In the genomic region with DNA sequence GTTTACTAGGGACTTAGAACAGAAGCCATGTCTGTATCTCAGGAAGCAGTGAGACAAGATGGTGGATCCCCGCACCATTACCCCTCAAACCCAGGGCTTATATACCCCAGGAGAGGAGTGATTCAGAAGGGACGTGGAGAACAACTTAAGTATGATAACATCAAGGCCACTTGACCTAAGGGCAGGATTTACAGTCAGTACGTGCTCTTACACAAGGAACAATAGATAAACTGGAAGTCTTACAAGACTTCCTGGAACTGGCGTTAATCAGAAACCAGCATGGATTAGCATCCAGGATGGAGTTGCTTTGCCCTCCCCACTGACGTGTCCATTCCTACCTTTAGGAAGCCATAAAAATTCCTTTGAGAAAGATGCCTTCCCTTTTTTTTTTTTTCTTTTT, we compare ENCODE assay signal across 13 cellular contexts. TPM values are rescaled to one million over a fixed set of nuclear protein-coding genes. Genes with fewer than 3 reads are reported as not detected.
DNase-seq lines count a peak whose midpoint lies in the region; ATAC-seq and TF ChIP-seq lines count a peak whose summit lies in the region.
"Had no signal": no experiment of that assay in that cellular context is flagged by ENCODE, and none has a peak within 500 bp of the region (broad histone marks: within the 10 kb centered on the region; RNA-seq: fewer than 3 reads in every experiment).

No MANE protein-coding gene starts in this region.

- peaks cover 0 to 3% of the 10 kb centered on the region in 2 experiments for H3K36me3 ChIP-seq in SK-N-SH (replicated peaks in 1 of 2; ENCODE audit: control insufficient read depth in 1 of 2, insufficient read depth in 2 of 2, low read length in 1 of 2)
- no peaks in the 10 kb centered on the region for H3K36me3 ChIP-seq in transverse colon
- no peaks in the 10 kb centered on the region for H3K36me3 ChIP-seq in sigmoid colon
- H3K36me3 ChIP-seq: tibial artery had no signal

- peak overlapping the region; percentile 83 for H3K4me2 ChIP-seq in SK-N-SH

- TF ChIP-seq CTCF in SK-N-SH (IDR thresholded peaks at IDR 0.05) (no peak), transverse colon (IDR thresholded peaks at IDR 0.05) (no peak), sigmoid colon (IDR thresholded peaks at IDR 0.05) (no peak)

- peaks cover 57% of the 10 kb centered on the region for H3K79me2 ChIP-seq in SK-N-SH (ENCODE audit: insufficient read depth)

- intact Hi-C loops in transverse colon (cut with DNase I; ENCODE audit: low total_unique reads) = loop anchor here (10.0 kb wide), 2 partner anchors 74 to 654 kb away; partner anchors contain the start of gene AMN1
- intact Hi-C loops in sigmoid colon (cut with DNase I) = loop anchor here (5.0 kb wide), 2 partner anchors 456 to 661 kb away; partner anchors contain the start of gene BICD1

- no peaks in the 10 kb centered on the region for H3K36me3 Mint-ChIP-seq in activated naive CD4-positive, alpha-beta T cell treated with anti-CD3 and anti-CD28 coated beads, Interleukin-2, amount 50 U/mL, for 24 hours
- no peaks in the 10 kb centered on the region for H3K36me3 Mint-ChIP-seq in activated naive CD4-positive, alpha-beta T cell treated with anti-CD3 and anti-CD28 coated beads, Interleukin-2, amount 50 U/mL, for 72 hours
- no peaks in the 10 kb centered on the region for H3K36me3 Mint-ChIP-seq in stimulated activated naive B cell treated with anti-CD40 and anti-IgM and Interleukin-4, amounts not matched to agents 10 μg/mL and 1 μg/mL and 100 μg/mL, for 72 hours

- ATAC-seq in activated naive CD4-positive, alpha-beta T cell treated with anti-CD3 and anti-CD28 coated beads, Interleukin-2, amount 50 U/mL, for 72 hours = no peak
- ATAC-seq in stimulated activated naive B cell treated with anti-CD40 and anti-IgM and Interleukin-4, amounts not matched to agents 10 μg/mL and 1 μg/mL and 100 μg/mL, for 72 hours (replicated peaks) = no peak
- ATAC-seq in GM21390 (IDR thresholded peaks at IDR 0.05; ENCODE audit: unreplicated experiment) = no peak
- ATAC-seq: activated T-helper 17 cell treated with anti-CD3 and anti-CD28 coated beads, Interleukin-2, amount 50 U/mL, for 72 hours had no signal

- H3K27ac Mint-ChIP-seq in activated naive CD4-positive, alpha-beta T cell treated with anti-CD3 and anti-CD28 coated beads, Interleukin-2, amount 50 U/mL, for 24 hours = no peak overlapping the region
- no peak overlapping the region for H3K27ac Mint-ChIP-seq in activated naive CD4-positive, alpha-beta T cell treated with anti-CD3 and anti-CD28 coated beads, Interleukin-2, amount 50 U/mL, for 72 hours
- H3K27ac Mint-ChIP-seq in stimulated activated naive B cell treated with anti-CD40 and anti-IgM and Interleukin-4, amounts not matched to agents 10 μg/mL and 1 μg/mL and 100 μg/mL, for 72 hours = no peak overlapping the region
- H3K27ac Mint-ChIP-seq: activated T-helper 17 cell treated with anti-CD3 and anti-CD28 coated beads, Interleukin-2, amount 50 U/mL, for 72 hours had no signal

- H3K4me1 Mint-ChIP-seq in activated naive CD4-positive, alpha-beta T cell treated with anti-CD3 and anti-CD28 coated beads, Interleukin-2, amount 50 U/mL, for 24 hours = peaks cover 13% of the 10 kb centered on the region
- peaks cover 17 to 33% of the 10 kb centered on the region in 2 donors for H3K4me1 Mint-ChIP-seq in stimulated activated naive B cell treated with anti-CD40 and anti-IgM and Interleukin-4, amounts not matched to agents 10 μg/mL and 1 μg/mL and 100 μg/mL, for 72 hours

- no peaks in the 10 kb centered on the region for H4K20me1 ChIP-seq in SK-N-SH (ENCODE audit: insufficient read depth)

- H3K9me3 Mint-ChIP-seq in activated naive CD4-positive, alpha-beta T cell treated with anti-CD3 and anti-CD28 coated beads, Interleukin-2, amount 50 U/mL, for 24 hours = no peaks in the 10 kb centered on the region
- H3K9me3 Mint-ChIP-seq in activated naive CD4-positive, alpha-beta T cell treated with anti-CD3 and anti-CD28 coated beads, Interleukin-2, amount 50 U/mL, for 72 hours = no peaks in the 10 kb centered on the region
- no peaks in the 10 kb centered on the region for H3K9me3 Mint-ChIP-seq in stimulated activated naive B cell treated with anti-CD40 and anti-IgM and Interleukin-4, amounts not matched to agents 10 μg/mL and 1 μg/mL and 100 μg/mL, for 72 hours
- H3K9me3 Mint-ChIP-seq: activated T-helper 17 cell treated with anti-CD3 and anti-CD28 coated beads, Interleukin-2, amount 50 U/mL, for 72 hours had no signal

- no peaks in the 10 kb centered on the region for H3K27me3 Mint-ChIP-seq in activated naive CD4-positive, alpha-beta T cell treated with anti-CD3 and anti-CD28 coated beads, Interleukin-2, amount 50 U/mL, for 24 hours
- no peaks in the 10 kb centered on the region for H3K27me3 Mint-ChIP-seq in stimulated activated naive B cell treated with anti-CD40 and anti-IgM and Interleukin-4, amounts not matched to agents 10 μg/mL and 1 μg/mL and 100 μg/mL, for 72 hours
- H3K27me3 Mint-ChIP-seq: activated T-helper 17 cell treated with anti-CD3 and anti-CD28 coated beads, Interleukin-2, amount 50 U/mL, for 72 hours had no signal

- CTCF ChIA-PET in SK-N-SH (lab: Yijun Ruan, JAX) = interaction anchor here (0.7 kb wide), 1 partner anchor 248 kb away, joined by 3 read pairs; no protein-coding TSS in a partner anchor

- WGBS in SK-N-SH (ENCODE audit: low lambda C conversion rate) = 10% methylated on average over 5 of the region's 5 CpGs
- WGBS in transverse colon (ENCODE audit: low coverage in 1 of 2), 2 donors = 65 to 68% methylated on average over 3 to 5 of the region's 5 CpGs
- WGBS in sigmoid colon, 2 donors = 22 to 67% methylated on average over 5 of the region's 5 CpGs

- H3K9me3 ChIP-seq in SK-N-SH (no peaks in the 10 kb centered on the region), transverse colon (no peaks in the 10 kb centered on the region), sigmoid colon (no peaks in the 10 kb centered on the region)
- H3K9me3 ChIP-seq: tibial artery had no signal

- TF ChIP-seq EP300 in SK-N-SH (IDR thresholded peaks at IDR 0.05; ENCODE audit: borderline replicate concordance in 1 of 2, low read depth in 1 of 2, low read length in 1 of 2) (no peak), transverse colon (IDR thresholded peaks at IDR 0.05; ENCODE audit: low read depth) (peak; percentile 47), sigmoid colon (IDR thresholded peaks at IDR 0.05) (peak in 1 of 4 donors; percentile 50)

- no peaks in the 10 kb centered on the region for H3K9me2 ChIP-seq in SK-N-SH

- H3K27ac ChIP-seq in SK-N-SH (ENCODE audit: low read depth in 2 of 2, low read length in 1 of 2) (peak overlapping the region; percentile 64 to 76), transverse colon (peak overlapping the region in 3 of 4 donors; percentile 54 to 71 (median 59)), sigmoid colon (peak overlapping the region in 1 of 4 donors; percentile 72)
- H3K27ac ChIP-seq: tibial artery had no signal

- H3K27me3 ChIP-seq in SK-N-SH (ENCODE audit: insufficient read depth) (no peaks in the 10 kb centered on the region), transverse colon (no peaks in the 10 kb centered on the region), sigmoid colon (no peaks in the 10 kb centered on the region)
- H3K27me3 ChIP-seq: tibial artery had no signal

- POLR2A ChIA-PET in SK-N-SH (lab: Yijun Ruan, JAX) = no interaction called here

- H3K4me1 ChIP-seq in SK-N-SH (ENCODE audit: control insufficient read depth in 1 of 2, insufficient read depth in 2 of 2, low read depth in 1 of 2, low read length in 1 of 2) (peaks cover 0 to 13% of the 10 kb centered on the region in 2 experiments; a peak in 2 of 4 replicates), transverse colon (peaks cover 0 to 35% (median 18%) of the 10 kb centered on the region in 4 donors), sigmoid colon (peaks cover 0 to 12% (median 8%) of the 10 kb centered on the region in 4 donors)

- TF ChIP-seq POLR2A in transverse colon (IDR thresholded peaks at IDR 0.05) = no peak
- TF ChIP-seq POLR2A in sigmoid colon (IDR thresholded peaks at IDR 0.05) = no peak

- peak overlapping the region; percentile 77 for H2AFZ ChIP-seq in SK-N-SH (ENCODE audit: low read depth)

- no peak for TF ChIP-seq RAD21 in SK-N-SH (IDR thresholded peaks at IDR 0.05; ENCODE audit: low read length)

- H3K9ac ChIP-seq in SK-N-SH = peak overlapping the region; percentile 81

- H3K4me3 Mint-ChIP-seq in activated naive CD4-positive, alpha-beta T cell treated with anti-CD3 and anti-CD28 coated beads, Interleukin-2, amount 50 U/mL, for 24 hours = peak overlapping the region; percentile 20
- H3K4me3 Mint-ChIP-seq in stimulated activated naive B cell treated with anti-CD40 and anti-IgM and Interleukin-4, amounts not matched to agents 10 μg/mL and 1 μg/mL and 100 μg/mL, for 72 hours = no peak overlapping the region
- H3K4me3 Mint-ChIP-seq: activated T-helper 17 cell treated with anti-CD3 and anti-CD28 coated beads, Interleukin-2, amount 50 U/mL, for 72 hours had no signal

- peaks cover 7% of the 10 kb centered on the region for H3F3A ChIP-seq in SK-N-SH (replicated peaks; ENCODE audit: insufficient read depth)

- no peak for DNase-seq in activated naive CD4-positive, alpha-beta T cell treated with anti-CD3 and anti-CD28 coated beads, Interleukin-2, amount 50 U/mL, for 72 hours (ENCODE audit: low spot score in 2 of 2)
- DNase-seq in SK-N-SH = no peak
- DNase-seq in islet precursor cell = peak; percentile 82
- peak; percentile 36 for DNase-seq in transverse colon
- no peak for DNase-seq in stimulated activated naive B cell treated with anti-CD40 and anti-IgM and Interleukin-4, amounts not matched to agents 10 μg/mL and 1 μg/mL and 100 μg/mL, for 72 hours
- DNase-seq in sigmoid colon = no peak
- DNase-seq: activated CD4-positive, alpha-beta T cell treated with anti-CD3 and anti-CD28 coated beads for 4 hours; mammary epithelial cell; NCI-H226; tibial artery had no signal

- H3K4me3 ChIP-seq in SK-N-SH (ENCODE audit: low read depth in 2 of 2, low read length in 1 of 2) = peak overlapping the region; percentile 51 to 81
- no peak overlapping the region for H3K4me3 ChIP-seq in transverse colon
- peak overlapping the region in 2 of 4 donors; percentile 41 to 43 for H3K4me3 ChIP-seq in sigmoid colon
- H3K4me3 ChIP-seq: tibial artery had no signal

- in situ Hi-C loops in transverse colon (cut with MboI; ENCODE audit: low pct_ligation_motif_present in 1 of 4, low pct_unique_long_range_greater_than_20kb in 1 of 4, low sequenced_read_pairs in 3 of 4) = loop anchor here in 3 of 4 donors (10.0 to 25.0 kb wide), 4 partner anchors 311 to 1036 kb away; partner anchors contain the start of genes RESF1 (in 2 of the 3) and DNM1L (in 1 of the 3)

RNA-seq across cellular contexts. Expression of gene ETFBKMT, which starts 8.6 kb away (rescaled TPM):
- 1 to 10 TPM in 1 of 2 donors, under 1 TPM in 1; 0.78 to 1.3 TPM for total RNA-seq in activated naive CD4-positive, alpha-beta T cell treated with anti-CD3 and anti-CD28 coated beads, Interleukin-2, amount 50 U/mL, for 72 hours
- 1.3 and 1.6 TPM in 2 replicates for polyA plus RNA-seq in SK-N-SH (2012; rRNA removed)
- polyA plus RNA-seq in SK-N-SH (2012; cell fraction: cytosol; rRNA removed) = 1.9 and 2.1 TPM in 2 replicates
- 1.3 and 1.4 TPM in 2 replicates for polyA plus RNA-seq in SK-N-SH (2012; cell fraction: nucleus; rRNA removed)
- 1 to 10 TPM in 3 of 4 donors, under 1 TPM in 1; 0.40 to 3.8 (median 3.1) TPM for total RNA-seq in transverse colon
- 1 to 10 TPM; 2.5 to 4.4 (median 3.0) TPM for total RNA-seq in sigmoid colon
- polyA plus RNA-seq in sigmoid colon = 1 to 10 TPM; 1.2 to 2.3 (median 1.4) TPM

RNA-seq across cellular contexts. Expression of gene DENND5B, which starts 60.0 kb away (rescaled TPM):
- total RNA-seq in activated naive CD4-positive, alpha-beta T cell treated with anti-CD3 and anti-CD28 coated beads, Interleukin-2, amount 50 U/mL, for 72 hours = under 1 TPM; 0.10 to 0.18 TPM
- polyA plus RNA-seq in SK-N-SH (2012; rRNA removed) (5.3 and 9.0 TPM in 2 replicates), sigmoid colon (1 to 10 TPM; 2.4 to 3.9 (median 3.7) TPM)
- polyA plus RNA-seq in SK-N-SH (2012; cell fraction: cytosol; rRNA removed) = 7.7 and 8.5 TPM in 2 replicates
- 4.4 and 8.2 TPM in 2 replicates for polyA plus RNA-seq in SK-N-SH (2012; cell fraction: nucleus; rRNA removed)
- total RNA-seq in transverse colon (10 to 100 TPM in 3 of 4 donors, 1 to 10 TPM in 1; 4.4 to 25.1 (median 16.3) TPM), sigmoid colon (10 to 100 TPM; 19.5 to 34.3 (median 23.2) TPM)

Comparison
In these comparisons a context has a peak if more than half of its experiments do, and no peak if none do; other contexts are left out.
1. DNase-seq: peak in islet precursor cell (single experiment) and transverse colon (single experiment); none in activated naive CD4-positive, alpha-beta T cell treated with anti-CD3 and anti-CD28 coated beads, Interleukin-2, amount 50 U/mL, for 72 hours (0 of 2), SK-N-SH (single experiment), stimulated activated naive B cell treated with anti-CD40 and anti-IgM and Interleukin-4, amounts not matched to agents 10 μg/mL and 1 μg/mL and 100 μg/mL, for 72 hours (single experiment) and sigmoid colon (single experiment).
2. H3K4me3 ChIP-seq: peak in SK-N-SH (2 of 2); none in transverse colon (0 of 4).
3. RNA of gene DENND5B, which starts 60.0 kb away (total RNA-seq): 19.5 to 34.3 TPM in sigmoid colon and 4.4 to 25.1 TPM in transverse colon; 0.10 to 0.18 TPM in activated naive CD4-positive, alpha-beta T cell treated with anti-CD3 and anti-CD28 coated beads, Interleukin-2, amount 50 U/mL, for 72 hours; every median in the first group is over 4 times any median in the second.